In genomic region chr9:91676042-91676441, GRCh38 we compare ENCODE assay signal across 13 cellular contexts.
A peak's percentile ranks its signal among the peaks of the same experiment; 100 is the strongest.
DNase-seq lines count a peak whose midpoint lies in the region; ATAC-seq and TF ChIP-seq lines count a peak whose summit lies in the region.
"Had no signal": no experiment of that assay in that cellular context is flagged by ENCODE, and none has a peak within 500 bp of the region (broad histone marks: within the 10 kb centered on the region; RNA-seq: fewer than 3 reads in every experiment).

No MANE protein-coding gene starts in this region.

- CTCF ChIA-PET in OCI-LY7 (lab: Charles Lee; ENCODE audit: unreplicated experiment): no interaction called here

- H4K20me1 ChIP-seq in OCI-LY7 (ENCODE audit: insufficient read depth, low read length): no peaks in the 10 kb centered on the region

- in situ Hi-C loops in Caki2 (cut with HindIII; ENCODE audit: low pct_unique_long_range_greater_than_20kb, low sequenced_read_pairs): no loop called here
- in situ Hi-C loops in GM13977 (cut with MboI; ENCODE audit: low pct_unique_long_range_greater_than_20kb, low sequenced_read_pairs, unreplicated experiment): loop anchor here (25.0 kb wide), 1 partner anchor 764 kb away; no protein-coding TSS in a partner anchor

- no peak overlapping the region for H3K27ac ChIP-seq in OCI-LY7 (ENCODE audit: low read depth, low read length, poor library complexity, severe bottlenecking)
- H3K27ac ChIP-seq: body of pancreas, psoas muscle, upper lobe of left lung had no signal

- peak; percentile 3 for DNase-seq in Caki2 (ENCODE audit: low read depth)
- no peak for DNase-seq in GM13977 (ENCODE audit: low spot score)
- DNase-seq in OCI-LY7 (ENCODE audit: low spot score): no peak
- DNase-seq in NCI-H510A treated with DMSO at 0.1 percent for 48 hours (lab: John Stamatoyannopoulos, UW): no peak
- DNase-seq in germinal center (ENCODE audit: low spot score): no peak
- DNase-seq: left ventricle myocardium superior, NCI-H1694, psoas muscle, upper lobe of left lung had no signal

- no peak overlapping the region for H3K4me3 ChIP-seq in OCI-LY7 (ENCODE audit: low read depth, low read length, poor library complexity, severe bottlenecking)
- H3K4me3 ChIP-seq: body of pancreas, psoas muscle, upper lobe of left lung had no signal

- TF ChIP-seq CTCF in GM13977 (IDR thresholded peaks at IDR 0.05; ENCODE audit: extremely low read depth, insufficient read depth, missing control alignments) (peak; percentile 12), OCI-LY7 (conservative IDR thresholded peaks at IDR 0.05; ENCODE audit: low read length) (0 out of 2 replicates have a peak, but pooled peaks have one; percentile 17)

- peak; percentile 50 for ATAC-seq in esophagus mucosa
- ATAC-seq in HG03196 (IDR thresholded peaks at IDR 0.05; ENCODE audit: unreplicated experiment): no peak
- ATAC-seq in GM18519 (IDR thresholded peaks at IDR 0.05; ENCODE audit: low FRiP score, unreplicated experiment): no peak
- ATAC-seq: body of pancreas, left ventricle myocardium superior, psoas muscle had no signal

- intact Hi-C loops in OCI-LY7 (cut with micrococcal nuclease; ENCODE audit: unreplicated experiment): no loop called here

- POLR2A ChIA-PET in OCI-LY7 (lab: Charles Lee): no interaction called here

- H3K79me2 ChIP-seq in OCI-LY7 (ENCODE audit: insufficient read depth, low read depth, low read length): no peaks in the 10 kb centered on the region

- no peaks in the 10 kb centered on the region for H3K9me3 ChIP-seq in OCI-LY7 (ENCODE audit: low read length)
- H3K9me3 ChIP-seq: body of pancreas, psoas muscle, upper lobe of left lung had no signal

- no peaks in the 10 kb centered on the region for H3K9me2 ChIP-seq in OCI-LY7 (ENCODE audit: insufficient read depth, low read length)

- BruUV-seq in OCI-LY7 (replicated peaks; lab: Mats Ljungman, UMichigan): no TSS peak

- no peaks in the 10 kb centered on the region for H3K36me3 ChIP-seq in OCI-LY7 (ENCODE audit: insufficient read depth, low read length)
- H3K36me3 ChIP-seq: upper lobe of left lung had no signal

- H2AFZ ChIP-seq in OCI-LY7 (ENCODE audit: low read length): no peak overlapping the region

- H3K4me1 ChIP-seq in OCI-LY7 (ENCODE audit: insufficient read depth, low read length, poor library complexity, severe bottlenecking): no peaks in the 10 kb centered on the region
- H3K4me1 ChIP-seq: body of pancreas, psoas muscle, upper lobe of left lung had no signal

- H3K4me2 ChIP-seq in OCI-LY7 (ENCODE audit: low read length): no peak overlapping the region
